ENCODE assay signal across 8 cellular contexts in genomic region chr6:10747251-10747972, GRCh38. TPM values are rescaled to one million over a fixed set of nuclear protein-coding genes. Genes with fewer than 3 reads are reported as not detected.
DNase-seq lines count a peak whose midpoint lies in the region; ATAC-seq and TF ChIP-seq lines count a peak whose summit lies in the region.

TSS of gene TMEM14B (plus strand) at chr6:10747805. CDS start at chr6:10749246, 1,441 bp downstream.

- no peaks in the 10 kb centered on the region for H3K9me3 ChIP-seq in BE2C

- peaks cover 3% of the 10 kb centered on the region; the same call in 1 of the 2 replicates for H3K4me1 ChIP-seq in BE2C

- H3K27ac Mint-ChIP-seq in activated CD4-positive, alpha-beta T cell treated with anti-CD3 and anti-CD28 coated beads, Interleukin-2, amount 10 ng/mL, durations not matched to agents 24 days and 14 days: peak within 1 kb of the TSS; percentile 88

- TF ChIP-seq CTCF in BE2C (IDR thresholded peaks at IDR 0.05; ENCODE audit: low read depth, low read length): no peak
- no peak for TF ChIP-seq CTCF in coronary artery (IDR thresholded peaks at IDR 0.05)

- DNase-seq in BE2C (peak; percentile 100), GM19240 (ENCODE audit: insufficient read length, low spot score) (peak; percentile 93), NCI-H526 (lab: John Stamatoyannopoulos, UW) (peak; percentile 94 to 99), coronary artery (ENCODE audit: low spot score) (peak; percentile 99), left colon (peak; percentile 99 to 100)
- DNase-seq in activated CD4-positive, alpha-beta T cell treated with anti-CD3 and anti-CD28 coated beads, Interleukin-2, amount 10 ng/mL, durations not matched to agents 24 days and 14 days: peak; percentile 100
- DNase-seq in stimulated activated CD4-positive, alpha-beta T cell treated with anti-CD3 and anti-CD28 coated beads, Interleukin-2, amount 100 ng/mL, for 24 hours: peak; percentile 100

- peak within 1 kb of the TSS; percentile 47 to 79 for H3K27ac ChIP-seq in coronary artery

- peaks cover 43% of the 10 kb centered on the region for H3K4me1 Mint-ChIP-seq in activated CD4-positive, alpha-beta T cell treated with anti-CD3 and anti-CD28 coated beads, Interleukin-2, amount 10 ng/mL, durations not matched to agents 24 days and 14 days

- H3K4me3 ChIP-seq in BE2C (ENCODE audit: low read depth, low read length) (peak within 1 kb of the TSS; percentile 94), coronary artery (peak within 1 kb of the TSS; percentile 86)

- H3K9me3 Mint-ChIP-seq in activated CD4-positive, alpha-beta T cell treated with anti-CD3 and anti-CD28 coated beads, Interleukin-2, amount 10 ng/mL, durations not matched to agents 24 days and 14 days: no peaks in the 10 kb centered on the region

- ATAC-seq in HG03460 (IDR thresholded peaks at IDR 0.05; ENCODE audit: unreplicated experiment): peak; percentile 96
- ATAC-seq in left colon: peak; percentile 98

- H3K4me3 Mint-ChIP-seq in activated CD4-positive, alpha-beta T cell treated with anti-CD3 and anti-CD28 coated beads, Interleukin-2, amount 10 ng/mL, durations not matched to agents 24 days and 14 days: peak within 1 kb of the TSS; percentile 90

- H3K36me3 ChIP-seq in BE2C: no peaks in the 10 kb centered on the region; the same call in 1 of the 2 replicates

- no peaks in the 10 kb centered on the region for H3K27me3 Mint-ChIP-seq in activated CD4-positive, alpha-beta T cell treated with anti-CD3 and anti-CD28 coated beads, Interleukin-2, amount 10 ng/mL, durations not matched to agents 24 days and 14 days

- no peaks in the 10 kb centered on the region for H3K27me3 ChIP-seq in BE2C

- intact Hi-C loops in activated CD4-positive, alpha-beta T cell treated with anti-CD3 and anti-CD28 coated beads, Interleukin-2, amount 10 ng/mL, durations not matched to agents 24 days and 14 days (cut with micrococcal nuclease): loop anchor here (1.0 to 10.0 kb wide), 5 partner anchors 24 to 487 kb away; partner anchors contain the start of genes C6orf52, MAK, NEDD9 and PAK1IP1
- intact Hi-C loops in left colon (cut with DNase I, micrococcal nuclease): no loop called here

- H3K36me3 Mint-ChIP-seq in activated CD4-positive, alpha-beta T cell treated with anti-CD3 and anti-CD28 coated beads, Interleukin-2, amount 10 ng/mL, durations not matched to agents 24 days and 14 days (ENCODE audit: low read depth): peaks cover 27% of the 10 kb centered on the region

RNA-seq across cellular contexts. Expression of gene TMEM14B, which starts in this region (rescaled TPM):
- 34.5 TPM for polyA plus RNA-seq in BE2C (2012; ENCODE audit: insufficient read depth, insufficient read length, low read depth)
- total RNA-seq in activated CD4-positive, alpha-beta T cell treated with anti-CD3 and anti-CD28 coated beads, Interleukin-2, amount 10 ng/mL, durations not matched to agents 24 days and 14 days: 94.0 and 98.0 TPM in 2 replicates
- 10 to 100 TPM; 61.1 to 62.6 TPM for total RNA-seq in left colon

Comparison
In these comparisons a context has a peak if more than half of its experiments do, and no peak if none do; other contexts are left out.
1. Peak in every context shown above with its lines: DNase-seq, ATAC-seq, H3K4me3 ChIP-seq and H3K27ac ChIP-seq.